ENCODE assay signal across 23 cellular contexts in the genomic region with DNA sequence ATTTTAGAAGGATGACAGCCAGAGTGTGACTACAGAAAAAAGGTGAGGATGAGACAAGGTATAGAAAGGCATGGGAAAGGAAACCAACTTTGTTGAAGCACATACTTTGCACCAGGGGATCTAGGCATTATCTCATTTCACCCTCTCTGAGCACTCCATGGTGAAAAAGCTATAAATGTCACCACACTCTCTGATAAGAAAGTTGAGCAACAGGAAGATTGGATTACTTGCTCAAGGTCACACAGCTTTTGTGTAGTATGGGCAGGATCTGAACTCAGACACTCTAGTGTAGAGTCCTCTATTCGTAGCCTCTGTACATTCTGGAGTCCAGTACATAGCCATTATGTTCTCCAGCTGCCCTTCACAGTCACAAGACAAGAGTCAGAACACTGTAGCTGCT.
"Had no signal": no experiment of that assay in that cellular context is flagged by ENCODE, and none has a peak within 500 bp of the region (broad histone marks: within the 10 kb centered on the region; RNA-seq: fewer than 3 reads in every experiment).

No MANE protein-coding gene starts in this region.

- H3K4me3 Mint-ChIP-seq: effector memory CD8-positive, alpha-beta T cell; naive thymus-derived CD8-positive, alpha-beta T cell; nephron progenitor cell; stimulated activated naive CD8-positive, alpha-beta T cell treated with anti-CD3 and anti-CD28 coated beads, Interleukin-15, amount 100 ng/mL, for 72 hours had no signal

- H3K36me3 ChIP-seq: esophagus squamous epithelium, prostate gland, sigmoid colon, spleen, suprapubic skin, vagina had no signal

- DNase-seq: cortex of kidney; effector memory CD8-positive, alpha-beta T cell; erythroblast; esophagus squamous epithelium; mesenchymal stem cell; midbrain; naive thymus-derived CD8-positive, alpha-beta T cell; nephron progenitor cell; nucleus accumbens; right cardiac atrium; sigmoid colon; spleen; stimulated activated CD4-positive, alpha-beta T cell treated with anti-CD3 and anti-CD28 coated beads, Interleukin-4, amount 100 ng/mL, for 4 hours; stimulated activated naive CD4-positive, alpha-beta T cell; stimulated activated naive CD8-positive, alpha-beta T cell treated with anti-CD3 and anti-CD28 coated beads, Interleukin-15, amount 100 ng/mL, for 72 hours; trophoblast cell had no signal

- H3K27me3 Mint-ChIP-seq: effector memory CD8-positive, alpha-beta T cell; stimulated activated naive CD8-positive, alpha-beta T cell treated with anti-CD3 and anti-CD28 coated beads, Interleukin-15, amount 100 ng/mL, for 72 hours had no signal

- H3K4me3 ChIP-seq: esophagus squamous epithelium, prostate gland, sigmoid colon, spleen, suprapubic skin, vagina had no signal

- H3K27ac ChIP-seq: esophagus squamous epithelium, prostate gland, sigmoid colon, spleen, suprapubic skin, vagina had no signal

- ATAC-seq: effector memory CD8-positive, alpha-beta T cell; left lobe of liver; naive thymus-derived CD8-positive, alpha-beta T cell; right cardiac atrium; stimulated activated naive CD8-positive, alpha-beta T cell treated with anti-CD3 and anti-CD28 coated beads, Interleukin-15, amount 100 ng/mL, for 72 hours had no signal

- H3K4me1 Mint-ChIP-seq: naive thymus-derived CD8-positive, alpha-beta T cell; stimulated activated naive CD8-positive, alpha-beta T cell treated with anti-CD3 and anti-CD28 coated beads, Interleukin-15, amount 100 ng/mL, for 72 hours had no signal

- H3K27me3 ChIP-seq: esophagus squamous epithelium, sigmoid colon, spleen, suprapubic skin, vagina had no signal

- H3K9me3 ChIP-seq: esophagus squamous epithelium, prostate gland, sigmoid colon, spleen, suprapubic skin, vagina had no signal

- H3K4me1 ChIP-seq: esophagus squamous epithelium, prostate gland, sigmoid colon, spleen, suprapubic skin, vagina had no signal

- H3K36me3 Mint-ChIP-seq: naive thymus-derived CD8-positive, alpha-beta T cell had no signal

- FAIRE-seq: endometrium, frontal cortex, keratinocyte had no signal

- H3K27ac Mint-ChIP-seq: effector memory CD8-positive, alpha-beta T cell; naive thymus-derived CD8-positive, alpha-beta T cell; nephron progenitor cell; stimulated activated naive CD8-positive, alpha-beta T cell treated with anti-CD3 and anti-CD28 coated beads, Interleukin-15, amount 100 ng/mL, for 72 hours had no signal
